1 cellular context compared by ENCODE assay signal in genomic region chr14:76720382-76720813, GRCh38.
TF ChIP-seq lines count a peak whose summit lies in the region.

No MANE protein-coding gene starts in this region.

TF ChIP-seq in HepG2, 621 proteins besides CTCF, POLR2A, EP300 and RAD21 (continued from another document and continues in another):
- TF ChIP-seq PATZ1 (CRISPR knock-in tag; IDR thresholded peaks at IDR 0.05) = no peak
- no peak for TF ChIP-seq U2AF1 (optimal IDR thresholded peaks at IDR 0.05; ENCODE audit: low read depth, low read length)
- TF ChIP-seq ASH2L (IDR thresholded peaks at IDR 0.05; ENCODE audit: insufficient read length, low read depth, low read length) = no peak
- no peak for TF ChIP-seq ZNF790 (CRISPR knock-in tag; IDR thresholded peaks at IDR 0.05; ENCODE audit: borderline replicate concordance)
- TF ChIP-seq ZFP91 (CRISPR knock-in tag; IDR thresholded peaks at IDR 0.05; ENCODE audit: borderline replicate concordance) = no peak
- no peak for TF ChIP-seq BRCA1 (CRISPR knock-in tag; IDR thresholded peaks at IDR 0.05)
- no peak for TF ChIP-seq ZNF18 (CRISPR knock-in tag; IDR thresholded peaks at IDR 0.05; ENCODE audit: insufficient replicate concordance)
- TF ChIP-seq ZBTB43 (CRISPR knock-in tag; conservative IDR thresholded peaks at IDR 0.05) = no peak
- no peak for TF ChIP-seq ZNF777 (CRISPR knock-in tag; IDR thresholded peaks at IDR 0.05)
- no peak for TF ChIP-seq TRIM24 (CRISPR knock-in tag; IDR thresholded peaks at IDR 0.05)
- TF ChIP-seq GFI1 (CRISPR knock-in tag; IDR thresholded peaks at IDR 0.05; ENCODE audit: borderline replicate concordance) = no peak
- no peak for TF ChIP-seq SAP130 (CRISPR knock-in tag; IDR thresholded peaks at IDR 0.05; ENCODE audit: low read depth)
- no peak for TF ChIP-seq ZMAT3 (CRISPR knock-in tag; conservative IDR thresholded peaks at IDR 0.05)
- TF ChIP-seq ZNF3 (CRISPR knock-in tag; IDR thresholded peaks at IDR 0.05) = no peak
- no peak for TF ChIP-seq ZNF557 (CRISPR knock-in tag; IDR thresholded peaks at IDR 0.05)
- TF ChIP-seq CEBPZ (IDR thresholded peaks at IDR 0.05; ENCODE audit: low read length) = no peak
- no peak for TF ChIP-seq ZSCAN9 (CRISPR knock-in tag; IDR thresholded peaks at IDR 0.05; ENCODE audit: borderline replicate concordance)
- no peak for TF ChIP-seq ZNF605 (CRISPR knock-in tag; IDR thresholded peaks at IDR 0.05)
- TF ChIP-seq ZNF614 (CRISPR knock-in tag; IDR thresholded peaks at IDR 0.05; ENCODE audit: borderline replicate concordance) = no peak
- TF ChIP-seq ZXDC (CRISPR knock-in tag; IDR thresholded peaks at IDR 0.05) = no peak
- no peak for TF ChIP-seq MLXIP (CRISPR knock-in tag; IDR thresholded peaks at IDR 0.05; ENCODE audit: borderline replicate concordance)
- no peak for TF ChIP-seq ATF4 (CRISPR knock-in tag; IDR thresholded peaks at IDR 0.05)
- no peak for TF ChIP-seq ZNF550 (CRISPR knock-in tag; IDR thresholded peaks at IDR 0.05; ENCODE audit: borderline replicate concordance)
- TF ChIP-seq RXRA (CRISPR knock-in tag; IDR thresholded peaks at IDR 0.05) = peak; percentile 49; the same call in 1 of the 2 replicates
- TF ChIP-seq ZNF260 (CRISPR knock-in tag; IDR thresholded peaks at IDR 0.05; ENCODE audit: borderline replicate concordance, low read depth) = no peak
- no peak for TF ChIP-seq ARNTL (CRISPR knock-in tag; IDR thresholded peaks at IDR 0.05)
- TF ChIP-seq NCOA1 (CRISPR knock-in tag; IDR thresholded peaks at IDR 0.05) = no peak
- no peak for TF ChIP-seq ZNF10 (CRISPR knock-in tag; IDR thresholded peaks at IDR 0.05; ENCODE audit: borderline replicate concordance, low read depth)
- no peak for TF ChIP-seq THYN1 (CRISPR knock-in tag; IDR thresholded peaks at IDR 0.05; ENCODE audit: borderline replicate concordance, low read depth)
- no peak for TF ChIP-seq NR0B2 (CRISPR knock-in tag; IDR thresholded peaks at IDR 0.05)
- TF ChIP-seq RARG (CRISPR knock-in tag; IDR thresholded peaks at IDR 0.05; ENCODE audit: low read depth) = no peak
- no peak for TF ChIP-seq BCL6 (CRISPR knock-in tag; IDR thresholded peaks at IDR 0.05)
- TF ChIP-seq HDAC6 (IDR thresholded peaks at IDR 0.05; ENCODE audit: low read depth, low read length) = no peak
- TF ChIP-seq FOXC1 (CRISPR knock-in tag; IDR thresholded peaks at IDR 0.05; ENCODE audit: borderline replicate concordance) = no peak
- TF ChIP-seq ZNF772 (CRISPR knock-in tag; IDR thresholded peaks at IDR 0.05) = no peak
- no peak for TF ChIP-seq ZNF703 (CRISPR knock-in tag; IDR thresholded peaks at IDR 0.05; ENCODE audit: borderline replicate concordance)
- TF ChIP-seq DDIT3 (CRISPR knock-in tag; IDR thresholded peaks at IDR 0.05) = no peak
- no peak for TF ChIP-seq ZSCAN31 (CRISPR knock-in tag; IDR thresholded peaks at IDR 0.05; ENCODE audit: low read depth)
- peak; percentile 33; the same call in 1 of the 2 replicates for TF ChIP-seq ARID5B (CRISPR knock-in tag; IDR thresholded peaks at IDR 0.05)
- TF ChIP-seq PLRG1 (conservative IDR thresholded peaks at IDR 0.05) = no peak
